Comparison of ENCODE assay signal across 1 cellular context in genomic region chr13:45792827-45793303, GRCh38.
TF ChIP-seq lines count a peak whose summit lies in the region.

No MANE protein-coding gene starts in this region.

TF ChIP-seq in GM12878, 131 proteins besides CTCF, POLR2A, EP300 and RAD21 (continued from another document and continues in another):
- no peak for TF ChIP-seq IRF5 (IDR thresholded peaks at IDR 0.05; ENCODE audit: borderline replicate concordance)
- TF ChIP-seq ZNF384 (IDR thresholded peaks at IDR 0.05; ENCODE audit: borderline replicate concordance, low read depth, low read length) = no peak
- no peak for TF ChIP-seq CREB1 (IDR thresholded peaks at IDR 0.05; ENCODE audit: low read depth)
- TF ChIP-seq ATF7 (IDR thresholded peaks at IDR 0.05; ENCODE audit: low read depth) = peak; percentile 79
- TF ChIP-seq, protein P1, sequence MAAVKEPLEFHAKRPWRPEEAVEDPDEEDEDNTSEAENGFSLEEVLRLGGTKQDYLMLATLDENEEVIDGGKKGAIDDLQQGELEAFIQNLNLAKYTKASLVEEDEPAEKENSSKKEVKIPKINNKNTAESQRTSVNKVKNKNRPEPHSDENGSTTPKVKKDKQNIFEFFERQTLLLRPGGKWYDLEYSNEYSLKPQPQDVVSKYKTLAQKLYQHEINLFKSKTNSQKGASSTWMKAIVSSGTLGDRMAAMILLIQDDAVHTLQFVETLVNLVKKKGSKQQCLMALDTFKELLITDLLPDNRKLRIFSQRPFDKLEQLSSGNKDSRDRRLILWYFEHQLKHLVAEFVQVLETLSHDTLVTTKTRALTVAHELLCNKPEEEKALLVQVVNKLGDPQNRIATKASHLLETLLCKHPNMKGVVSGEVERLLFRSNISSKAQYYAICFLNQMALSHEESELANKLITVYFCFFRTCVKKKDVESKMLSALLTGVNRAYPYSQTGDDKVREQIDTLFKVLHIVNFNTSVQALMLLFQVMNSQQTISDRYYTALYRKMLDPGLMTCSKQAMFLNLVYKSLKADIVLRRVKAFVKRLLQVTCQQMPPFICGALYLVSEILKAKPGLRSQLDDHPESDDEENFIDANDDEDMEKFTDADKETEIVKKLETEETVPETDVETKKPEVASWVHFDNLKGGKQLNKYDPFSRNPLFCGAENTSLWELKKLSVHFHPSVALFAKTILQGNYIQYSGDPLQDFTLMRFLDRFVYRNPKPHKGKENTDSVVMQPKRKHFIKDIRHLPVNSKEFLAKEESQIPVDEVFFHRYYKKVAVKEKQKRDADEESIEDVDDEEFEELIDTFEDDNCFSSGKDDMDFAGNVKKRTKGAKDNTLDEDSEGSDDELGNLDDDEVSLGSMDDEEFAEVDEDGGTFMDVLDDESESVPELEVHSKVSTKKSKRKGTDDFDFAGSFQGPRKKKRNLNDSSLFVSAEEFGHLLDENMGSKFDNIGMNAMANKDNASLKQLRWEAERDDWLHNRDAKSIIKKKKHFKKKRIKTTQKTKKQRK (IDR thresholded peaks at IDR 0.05; ENCODE audit: low read depth, low read length) = no peak
- TF ChIP-seq ZBTB40 (IDR thresholded peaks at IDR 0.05; ENCODE audit: borderline replicate concordance) = no peak
- TF ChIP-seq, protein P2, sequence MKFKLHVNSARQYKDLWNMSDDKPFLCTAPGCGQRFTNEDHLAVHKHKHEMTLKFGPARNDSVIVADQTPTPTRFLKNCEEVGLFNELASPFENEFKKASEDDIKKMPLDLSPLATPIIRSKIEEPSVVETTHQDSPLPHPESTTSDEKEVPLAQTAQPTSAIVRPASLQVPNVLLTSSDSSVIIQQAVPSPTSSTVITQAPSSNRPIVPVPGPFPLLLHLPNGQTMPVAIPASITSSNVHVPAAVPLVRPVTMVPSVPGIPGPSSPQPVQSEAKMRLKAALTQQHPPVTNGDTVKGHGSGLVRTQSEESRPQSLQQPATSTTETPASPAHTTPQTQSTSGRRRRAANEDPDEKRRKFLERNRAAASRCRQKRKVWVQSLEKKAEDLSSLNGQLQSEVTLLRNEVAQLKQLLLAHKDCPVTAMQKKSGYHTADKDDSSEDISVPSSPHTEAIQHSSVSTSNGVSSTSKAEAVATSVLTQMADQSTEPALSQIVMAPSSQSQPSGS (IDR thresholded peaks at IDR 0.05; ENCODE audit: low read length) = no peak
- TF ChIP-seq, protein P3, sequence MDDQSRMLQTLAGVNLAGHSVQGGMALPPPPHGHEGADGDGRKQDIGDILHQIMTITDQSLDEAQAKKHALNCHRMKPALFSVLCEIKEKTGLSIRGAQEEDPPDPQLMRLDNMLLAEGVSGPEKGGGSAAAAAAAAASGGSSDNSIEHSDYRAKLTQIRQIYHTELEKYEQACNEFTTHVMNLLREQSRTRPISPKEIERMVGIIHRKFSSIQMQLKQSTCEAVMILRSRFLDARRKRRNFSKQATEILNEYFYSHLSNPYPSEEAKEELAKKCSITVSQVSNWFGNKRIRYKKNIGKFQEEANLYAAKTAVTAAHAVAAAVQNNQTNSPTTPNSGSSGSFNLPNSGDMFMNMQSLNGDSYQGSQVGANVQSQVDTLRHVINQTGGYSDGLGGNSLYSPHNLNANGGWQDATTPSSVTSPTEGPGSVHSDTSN (IDR thresholded peaks at IDR 0.05; ENCODE audit: insufficient replicate concordance, low read depth, low read length) = peak; percentile 39
- TF ChIP-seq RCOR1 (conservative IDR thresholded peaks at IDR 0.05; ENCODE audit: low read depth, low read length) = no peak
- TF ChIP-seq E4F1 (IDR thresholded peaks at IDR 0.05; ENCODE audit: borderline replicate concordance, partially characterized antibody) = no peak
- TF ChIP-seq BMI1 (IDR thresholded peaks at IDR 0.05; ENCODE audit: borderline replicate concordance) = no peak
- no peak for TF ChIP-seq ZBED1 (IDR thresholded peaks at IDR 0.05; ENCODE audit: borderline replicate concordance)
- TF ChIP-seq, protein P4, sequence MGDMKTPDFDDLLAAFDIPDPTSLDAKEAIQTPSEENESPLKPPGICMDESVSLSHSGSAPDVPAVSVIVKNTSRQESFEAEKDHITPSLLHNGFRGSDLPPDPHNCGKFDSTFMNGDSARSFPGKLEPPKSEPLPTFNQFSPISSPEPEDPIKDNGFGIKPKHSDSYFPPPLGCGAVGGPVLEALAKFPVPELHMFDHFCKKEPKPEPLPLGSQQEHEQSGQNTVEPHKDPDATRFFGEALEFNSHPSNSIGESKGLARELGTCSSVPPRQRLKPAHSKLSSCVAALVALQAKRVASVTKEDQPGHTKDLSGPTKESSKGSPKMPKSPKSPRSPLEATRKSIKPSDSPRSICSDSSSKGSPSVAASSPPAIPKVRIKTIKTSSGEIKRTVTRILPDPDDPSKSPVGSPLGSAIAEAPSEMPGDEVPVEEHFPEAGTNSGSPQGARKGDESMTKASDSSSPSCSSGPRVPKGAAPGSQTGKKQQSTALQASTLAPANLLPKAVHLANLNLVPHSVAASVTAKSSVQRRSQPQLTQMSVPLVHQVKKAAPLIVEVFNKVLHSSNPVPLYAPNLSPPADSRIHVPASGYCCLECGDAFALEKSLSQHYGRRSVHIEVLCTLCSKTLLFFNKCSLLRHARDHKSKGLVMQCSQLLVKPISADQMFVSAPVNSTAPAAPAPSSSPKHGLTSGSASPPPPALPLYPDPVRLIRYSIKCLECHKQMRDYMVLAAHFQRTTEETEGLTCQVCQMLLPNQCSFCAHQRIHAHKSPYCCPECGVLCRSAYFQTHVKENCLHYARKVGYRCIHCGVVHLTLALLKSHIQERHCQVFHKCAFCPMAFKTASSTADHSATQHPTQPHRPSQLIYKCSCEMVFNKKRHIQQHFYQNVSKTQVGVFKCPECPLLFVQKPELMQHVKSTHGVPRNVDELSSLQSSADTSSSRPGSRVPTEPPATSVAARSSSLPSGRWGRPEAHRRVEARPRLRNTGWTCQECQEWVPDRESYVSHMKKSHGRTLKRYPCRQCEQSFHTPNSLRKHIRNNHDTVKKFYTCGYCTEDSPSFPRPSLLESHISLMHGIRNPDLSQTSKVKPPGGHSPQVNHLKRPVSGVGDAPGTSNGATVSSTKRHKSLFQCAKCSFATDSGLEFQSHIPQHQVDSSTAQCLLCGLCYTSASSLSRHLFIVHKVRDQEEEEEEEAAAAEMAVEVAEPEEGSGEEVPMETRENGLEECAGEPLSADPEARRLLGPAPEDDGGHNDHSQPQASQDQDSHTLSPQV (IDR thresholded peaks at IDR 0.05) = no peak
- TF ChIP-seq CHD4 (IDR thresholded peaks at IDR 0.05) = no peak
- TF ChIP-seq PAX5 (IDR thresholded peaks at IDR 0.05; ENCODE audit: borderline replicate concordance, low read depth, low read length) = no peak
- TF ChIP-seq STAT3 (IDR thresholded peaks at IDR 0.05; ENCODE audit: low read depth, low read length) = no peak
- TF ChIP-seq NBN (IDR thresholded peaks at IDR 0.05) = peak; percentile 63; the same call in 1 of the 2 replicates
- TF ChIP-seq, protein P5, sequence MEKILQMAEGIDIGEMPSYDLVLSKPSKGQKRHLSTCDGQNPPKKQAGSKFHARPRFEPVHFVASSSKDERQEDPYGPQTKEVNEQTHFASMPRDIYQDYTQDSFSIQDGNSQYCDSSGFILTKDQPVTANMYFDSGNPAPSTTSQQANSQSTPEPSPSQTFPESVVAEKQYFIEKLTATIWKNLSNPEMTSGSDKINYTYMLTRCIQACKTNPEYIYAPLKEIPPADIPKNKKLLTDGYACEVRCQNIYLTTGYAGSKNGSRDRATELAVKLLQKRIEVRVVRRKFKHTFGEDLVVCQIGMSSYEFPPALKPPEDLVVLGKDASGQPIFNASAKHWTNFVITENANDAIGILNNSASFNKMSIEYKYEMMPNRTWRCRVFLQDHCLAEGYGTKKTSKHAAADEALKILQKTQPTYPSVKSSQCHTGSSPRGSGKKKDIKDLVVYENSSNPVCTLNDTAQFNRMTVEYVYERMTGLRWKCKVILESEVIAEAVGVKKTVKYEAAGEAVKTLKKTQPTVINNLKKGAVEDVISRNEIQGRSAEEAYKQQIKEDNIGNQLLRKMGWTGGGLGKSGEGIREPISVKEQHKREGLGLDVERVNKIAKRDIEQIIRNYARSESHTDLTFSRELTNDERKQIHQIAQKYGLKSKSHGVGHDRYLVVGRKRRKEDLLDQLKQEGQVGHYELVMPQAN (conservative IDR thresholded peaks at IDR 0.05) = no peak
- no peak for TF ChIP-seq SP1 (IDR thresholded peaks at IDR 0.05; ENCODE audit: low read depth, low read length)
- TF ChIP-seq ZBTB4 (CRISPR knock-in tag; IDR thresholded peaks at IDR 0.05) = no peak
- no peak for TF ChIP-seq FOS (IDR thresholded peaks at IDR 0.05; ENCODE audit: borderline replicate concordance, extremely low read depth, insufficient read length)
- no peak for TF ChIP-seq ESRRA (IDR thresholded peaks at IDR 0.05; ENCODE audit: low read length)
- TF ChIP-seq CBX5 (IDR thresholded peaks at IDR 0.05; ENCODE audit: low read depth) = no peak
- TF ChIP-seq RFX5 (IDR thresholded peaks at IDR 0.05; ENCODE audit: low read depth, low read length) = no peak
- no peak for TF ChIP-seq CREM (IDR thresholded peaks at IDR 0.05; ENCODE audit: low read depth)
- TF ChIP-seq ATF3 (IDR thresholded peaks at IDR 0.05; ENCODE audit: borderline replicate concordance, extremely low read depth, low read depth, low read length) = no peak
- no peak for TF ChIP-seq HDAC2 (IDR thresholded peaks at IDR 0.05)
- TF ChIP-seq EED (IDR thresholded peaks at IDR 0.05; ENCODE audit: low read depth) = no peak
- no peak for TF ChIP-seq WRNIP1 (IDR thresholded peaks at IDR 0.05; ENCODE audit: borderline replicate concordance, low read depth, low read length)
